25 cellular contexts compared by ENCODE assay signal in genomic region chr1:11131816-11132215, GRCh38. TPM values are rescaled to one million over a fixed set of nuclear protein-coding genes. Genes with fewer than 3 reads are reported as not detected.
"Had no signal": no experiment of that assay in that cellular context is flagged by ENCODE, and none has a peak within 500 bp of the region (broad histone marks: within the 10 kb centered on the region; RNA-seq: fewer than 3 reads in every experiment).

No MANE protein-coding gene starts in this region.

- H3K27ac ChIP-seq: left lung, lower lobe of right lung, neutrophil, pancreas, suprapubic skin had no signal

- H3K27me3 ChIP-seq: dorsolateral prefrontal cortex, left lung, neutrophil, pancreas, suprapubic skin had no signal

- H3K9me3 Mint-ChIP-seq: memory B cell; natural killer cell; neural crest cell; stimulated activated naive CD8-positive, alpha-beta T cell treated with anti-CD3 and anti-CD28 coated beads, Interleukin-15, amount 100 ng/mL, for 72 hours had no signal

- FAIRE-seq: colon, frontal cortex, kidney, pancreas had no signal

- H3K27me3 Mint-ChIP-seq: memory B cell; stimulated activated naive CD8-positive, alpha-beta T cell treated with anti-CD3 and anti-CD28 coated beads, Interleukin-15, amount 100 ng/mL, for 72 hours had no signal

- H3K4me1 ChIP-seq: left lung, lower lobe of right lung, pancreas had no signal

- H3K4me3 Mint-ChIP-seq: memory B cell; natural killer cell; neural crest cell; stimulated activated naive CD8-positive, alpha-beta T cell treated with anti-CD3 and anti-CD28 coated beads, Interleukin-15, amount 100 ng/mL, for 72 hours had no signal

- DNase-seq: dorsolateral prefrontal cortex; effector CD4-positive, alpha-beta T cell; kidney; left lung; lower lobe of right lung; natural killer cell; pancreas; retina; stimulated activated CD4-positive, alpha-beta T cell treated with anti-CD3 and anti-CD28 coated beads, Interleukin-12 subunit alpha, Interleukin-12 subunit beta, amount 100 ng/mL, for 4 hours; stimulated activated CD4-positive, alpha-beta T cell treated with anti-CD3 and anti-CD28 coated beads, Interleukin-1b, Interleukin-23, amount 100 ng/mL, for 48 hours; stimulated activated CD4-positive, alpha-beta T cell treated with anti-CD3 and anti-CD28 coated beads, Interleukin-4, amount 100 ng/mL, for 1 hour; stimulated activated CD8-positive, alpha-beta memory T cell treated with anti-CD3 and anti-CD28 coated beads, Interleukin-4, amount 100 ng/mL, for 48 hours; stimulated activated naive CD4-positive, alpha-beta T cell; stimulated activated naive CD8-positive, alpha-beta T cell treated with anti-CD3 and anti-CD28 coated beads, Interleukin-15, amount 100 ng/mL, for 72 hours; trophoblast cell had no signal

- H3K4me2 ChIP-seq: smooth muscle cell had no signal

- H3K27ac Mint-ChIP-seq: memory B cell, natural killer cell had no signal

- H3K4me1 Mint-ChIP-seq: memory B cell; natural killer cell; neural crest cell; stimulated activated naive CD8-positive, alpha-beta T cell treated with anti-CD3 and anti-CD28 coated beads, Interleukin-15, amount 100 ng/mL, for 72 hours had no signal

- ATAC-seq: left lung; lower lobe of right lung; natural killer cell; pancreas; stimulated activated naive CD8-positive, alpha-beta T cell treated with anti-CD3 and anti-CD28 coated beads, Interleukin-15, amount 100 ng/mL, for 72 hours had no signal

- H3K9me3 ChIP-seq: left lung, lower lobe of right lung, neutrophil, pancreas, suprapubic skin had no signal

- H3K4me3 ChIP-seq: dorsolateral prefrontal cortex, left lung, lower lobe of right lung, pancreas, smooth muscle cell, suprapubic skin had no signal

RNA-seq across cellular contexts. Expression of gene ANGPTL7, which starts 57.3 kb away (rescaled TPM):
- total RNA-seq: fibroblast of villous mesenchyme, mononuclear cell, natural killer cell, pulmonary artery endothelial cell, smooth muscle cell had no signal
